Comparison of ENCODE assay signal across 8 cellular contexts in genomic region chr10:67883710-67884312, GRCh38. TPM values are rescaled to one million over a fixed set of nuclear protein-coding genes. Genes with fewer than 3 reads are reported as not detected.
DNase-seq lines count a peak whose midpoint lies in the region; ATAC-seq, FAIRE-seq and TF ChIP-seq lines count a peak whose summit lies in the region.

No MANE protein-coding gene starts in this region.

- peak overlapping the region; percentile 93 for H3K4me2 ChIP-seq in K562 (ENCODE audit: insufficient read depth, low read length)

- DNase-seq in heart right ventricle (peak in 1 of 2 donors; percentile 5), cardiac septum (ENCODE audit: low spot score) (no peak), K562 (ENCODE audit: extremely low read depth in 1 of 4, low spot score in 3 of 4) (peak in 1 of 4 experiments; percentile 24), left lung (no peak), tibial nerve (ENCODE audit: low spot score in 2 of 2) (peak in 1 of 2 donors; percentile 30), ureter (ENCODE audit: low spot score) (no peak), cortex of kidney (lab: John Stamatoyannopoulos, UW) (no peak), NCI-H1048 (lab: John Stamatoyannopoulos, UW) (no peak)

- no peak for TF ChIP-seq POLR2A in K562 (conservative IDR thresholded peaks at IDR 0.05)
- TF ChIP-seq POLR2A in tibial nerve (IDR thresholded peaks at IDR 0.05), result no peak

- TF ChIP-seq CTCF in heart right ventricle (IDR thresholded peaks at IDR 0.05), result no peak
- TF ChIP-seq CTCF in K562 (IDR thresholded peaks at IDR 0.05 in 2 of 3, conservative IDR thresholded peaks at IDR 0.05 in 1 of 3; ENCODE audit: insufficient read depth in 2 of 3, low read depth in 1 of 3, low read length in 3 of 3), result no peak
- TF ChIP-seq CTCF in left lung (IDR thresholded peaks at IDR 0.05), result no peak
- TF ChIP-seq CTCF in tibial nerve (IDR thresholded peaks at IDR 0.05), result no peak

- H3K9ac ChIP-seq in K562 (ENCODE audit: insufficient read depth in 1 of 2, low read depth in 2 of 2, low read length in 2 of 2), result peak overlapping the region; percentile 79 to 91

- peaks cover 0 to 23% (median 13%) of the 10 kb centered on the region in 9 donors for H3K36me3 ChIP-seq in heart right ventricle
- peaks cover 20% of the 10 kb centered on the region for H3K36me3 ChIP-seq in K562 (ENCODE audit: control insufficient read depth, insufficient read depth, low read length)
- peaks cover 0 to 22% of the 10 kb centered on the region in 2 donors for H3K36me3 ChIP-seq in left lung
- peaks cover 0 to 21% (median 7%) of the 10 kb centered on the region in 3 donors for H3K36me3 ChIP-seq in tibial nerve

- H3K9me3 ChIP-seq in heart right ventricle, result no peaks in the 10 kb centered on the region
- no peaks in the 10 kb centered on the region for H3K9me3 ChIP-seq in K562 (replicated peaks; ENCODE audit: control insufficient read depth, insufficient read depth, low read depth, low read length)
- H3K9me3 ChIP-seq in left lung, result no peaks in the 10 kb centered on the region
- no peaks in the 10 kb centered on the region for H3K9me3 ChIP-seq in tibial nerve

- H3K4me1 ChIP-seq in heart right ventricle, result peaks cover 0 to 36% (median 23%) of the 10 kb centered on the region in 9 donors
- H3K4me1 ChIP-seq in K562 (replicated peaks in 1 of 2; ENCODE audit: control insufficient read depth in 2 of 2, insufficient read depth in 2 of 2, low read length in 2 of 2), result peaks cover 9 to 16% of the 10 kb centered on the region in 2 experiments; a peak in 4 of 5 replicates
- H3K4me1 ChIP-seq in left lung, result peaks cover 11 to 21% of the 10 kb centered on the region in 2 donors
- peaks cover 0 to 35% (median 15%) of the 10 kb centered on the region in 4 donors for H3K4me1 ChIP-seq in tibial nerve

- H3K79me2 ChIP-seq in K562 (ENCODE audit: control insufficient read depth, insufficient read depth, low read length), result peaks cover 40% of the 10 kb centered on the region

- intact Hi-C loops in heart right ventricle (cut with DNase I) (loop anchor here in 3 of 10 donors (1.0 to 10.0 kb wide), 6 partner anchors 29 to 451 kb away; partner anchors contain the start of genes HERC4 (in 2 of the 3), HNRNPH3 (in 2 of the 3) and PBLD (in 2 of the 3)), cardiac septum (cut with DNase I) (loop anchor here (1.0 to 10.0 kb wide), 2 partner anchors 190 to 441 kb away; no protein-coding TSS in a partner anchor), K562 (cut with micrococcal nuclease) (loop anchor here (10.0 kb wide), 1 partner anchor 191 kb away; the partner anchor contains the start of gene HERC4), left lung (cut with DNase I) (no loop called here)

- POLR2A ChIA-PET in K562 (lab: Yijun Ruan, JAX), result interaction anchor here (0.7 to 2.1 kb wide), 11 partner anchors 8 to 1064 kb away, joined by 3 to 10 read pairs (median 4); partner anchors contain the start of genes HNRNPH3 and PBLD

- TSS peak; percentile 94 for BruUV-seq in K562 (replicated peaks; lab: Mats Ljungman, UMichigan)

- WGBS in heart right ventricle, 2 donors, result 18 to 23% methylated on average over 13 of the region's 13 CpGs
- WGBS in K562 (ENCODE audit: insufficient coverage, low coverage, missing lambda C conversion rate), result 15% methylated on average over 13 of the region's 13 CpGs
- WGBS in tibial nerve, 2 donors, result 21 to 23% methylated on average over 13 of the region's 13 CpGs

- H3K4me3 ChIP-seq in heart right ventricle, result peak overlapping the region; percentile 2 to 92 (median 80)
- H3K4me3 ChIP-seq in K562, result peak overlapping the region; percentile 72
- H3K4me3 ChIP-seq in left lung, result peak overlapping the region; percentile 52 to 77
- H3K4me3 ChIP-seq in tibial nerve, result peak overlapping the region; percentile 59 to 96 (median 73)

- H3K9me1 ChIP-seq in K562 (ENCODE audit: control insufficient read depth, insufficient read depth, low read length), result no peaks in the 10 kb centered on the region

- peak in 3 of 8 donors; percentile 4 to 40 (median 18) for ATAC-seq in heart right ventricle
- ATAC-seq in K562, result no peak
- peak; percentile 42 for ATAC-seq in left lung

- TF ChIP-seq EP300 in K562 (IDR thresholded peaks at IDR 0.05; ENCODE audit: low read length) (no peak), tibial nerve (IDR thresholded peaks at IDR 0.05) (no peak)

- TF ChIP-seq RAD21 in K562 (CRISPR knock-in tag; conservative IDR thresholded peaks at IDR 0.05 in 1 of 2, IDR thresholded peaks at IDR 0.05 in 1 of 2), result no peak

- H4K20me1 ChIP-seq in K562 (replicated peaks; ENCODE audit: control insufficient read depth, insufficient read depth, low read length), result no peaks in the 10 kb centered on the region

- H3K27me3 ChIP-seq in heart right ventricle (no peaks in the 10 kb centered on the region), K562 (ENCODE audit: control insufficient read depth in 2 of 2, insufficient read depth in 2 of 2, low read length in 2 of 2) (no peaks in the 10 kb centered on the region), left lung (no peaks in the 10 kb centered on the region), tibial nerve (no peaks in the 10 kb centered on the region)

- peak overlapping the region; percentile 84 to 99 (median 94) for H3K27ac ChIP-seq in heart right ventricle
- peak overlapping the region; percentile 92 for H3K27ac ChIP-seq in K562 (ENCODE audit: extremely low read depth, low read depth, low read length)
- peak overlapping the region; percentile 96 to 98 for H3K27ac ChIP-seq in left lung
- peak overlapping the region; percentile 91 to 98 (median 97) for H3K27ac ChIP-seq in tibial nerve

- FAIRE-seq in K562 (lab: Jason Lieb, UNC), result no peak

- CTCF ChIA-PET in K562 (lab: Yijun Ruan, JAX; ENCODE audit: low intra/inter-chr PET ratio), result no interaction called here

- peak overlapping the region; percentile 98 for H2AFZ ChIP-seq in K562 (ENCODE audit: low read depth, low read length)

- in situ Hi-C loops in K562 (cut with MboI), result no loop called here

TF ChIP-seq in K562, 482 proteins besides CTCF, POLR2A, EP300 and RAD21 (continues in another document):
- no peak for TF ChIP-seq SAP30 (IDR thresholded peaks at IDR 0.05; ENCODE audit: borderline replicate concordance, insufficient read depth, low read depth, low read length, poor library complexity, severe bottlenecking)
- no peak for TF ChIP-seq ZNF282 (CRISPR knock-in tag; IDR thresholded peaks at IDR 0.05)
- no peak for TF ChIP-seq ZNF445 (CRISPR knock-in tag; IDR thresholded peaks at IDR 0.05; ENCODE audit: low read depth)
- TF ChIP-seq FOXJ2 (tag; IDR thresholded peaks at IDR 0.05), result no peak
- peak; percentile 49; the same call in 1 of the 2 replicates for TF ChIP-seq ZNF584 (CRISPR knock-in tag; IDR thresholded peaks at IDR 0.05; ENCODE audit: low read depth)
- TF ChIP-seq ADNP (tag; IDR thresholded peaks at IDR 0.05), result peak; percentile 81; the same call in 1 of the 2 replicates
- no peak for TF ChIP-seq NRF1 (conservative IDR thresholded peaks at IDR 0.05 in 1 of 2, IDR thresholded peaks at IDR 0.05 in 1 of 2)
- TF ChIP-seq CHD4 (IDR thresholded peaks at IDR 0.05; ENCODE audit: insufficient read depth, insufficient replicate concordance, low read depth, low read length, poor library complexity, severe bottlenecking), result peak; percentile 20

RNA-seq across cellular contexts. Expression of gene SIRT1, which starts 0.6 kb away (rescaled TPM):
- total RNA-seq in heart right ventricle, result 10 to 100 TPM in 9 of 10 donors, 1 to 10 TPM in 1; 9.9 to 18.0 (median 14.0) TPM
- 1 to 10 TPM; 4.9 to 8.9 TPM for polyA plus RNA-seq in heart right ventricle
- 16.1 TPM for total RNA-seq in cardiac septum
- total RNA-seq in K562 (2011; cell fraction: chromatin; rRNA removed; ENCODE audit: low replicate concordance), result 9.5 and 26.7 TPM in 2 replicates
- 5.5 and 7.5 TPM in 2 replicates for total RNA-seq in K562 (2011; cell fraction: nucleolus; rRNA removed)
- total RNA-seq in K562 (2011; cell fraction: nucleoplasm; rRNA removed), result 10.4 and 18.1 TPM in 2 replicates
- 13.2 and 13.6 TPM in 2 replicates for total RNA-seq in K562 (2014; rRNA removed)
- total RNA-seq in K562 (2014; rRNA removed; fragmentation: Illumina TruSeq; extraction: Trizol), result 21.6 and 23.2 TPM in 2 replicates
- total RNA-seq in K562 (2015; rRNA removed; fragmentation: Illumina TruSeq; extraction: Trizol), result 18.6 and 19.9 TPM in 2 replicates
- total RNA-seq in K562 (2021), result 20.9 and 25.8 TPM in 2 replicates
- polyA plus RNA-seq in K562 (2011; rRNA removed), result 13.5 and 17.2 TPM in 2 replicates
- polyA plus RNA-seq in K562 (2011; cell fraction: cytosol; rRNA removed), result 2.7 and 6.2 TPM in 2 replicates
- polyA plus RNA-seq in K562 (2011; cell fraction: nucleus; rRNA removed), result 4.8 and 5.7 TPM in 2 replicates
- polyA plus RNA-seq in K562 (2012), result 14.0 and 15.7 TPM in 2 replicates
- polyA plus RNA-seq in K562 (2014; fragmentation: Illumina TruSeq; extraction: Trizol), result 22.3 and 25.8 TPM in 2 replicates
- 1 to 10 TPM; 7.8 to 8.8 TPM for polyA plus RNA-seq in K562 (2014; fragmentation: Nextera tagmentation; extraction: Ambion mirVana)
- 18.2 and 19.1 TPM in 2 replicates for polyA plus RNA-seq in K562 (2014; rRNA removed)
- 14.2 and 15.7 TPM in 2 replicates for polyA minus RNA-seq in K562 (2011; rRNA and poly(A)+ RNA removed)
- polyA minus RNA-seq in K562 (2011; cell fraction: cytosol; rRNA and poly(A)+ RNA removed), result 6.1 and 7.1 TPM in 2 replicates
- polyA minus RNA-seq in K562 (2011; cell fraction: nucleus; rRNA and poly(A)+ RNA removed), result 3.9 and 7.0 TPM in 2 replicates
- 10 to 100 TPM; 17.5 to 17.8 TPM for total RNA-seq in left lung
- total RNA-seq in tibial nerve, result 10 to 100 TPM; 23.4 to 42.8 (median 35.3) TPM
- total RNA-seq in ureter, result 23.5 TPM

RNA-seq across cellular contexts. Expression of gene DNAJC12, which starts 45.8 kb away (rescaled TPM):
- 10 to 100 TPM in 1 of 10 donors, 1 to 10 TPM in 9; 3.5 to 12.2 (median 5.1) TPM for total RNA-seq in heart right ventricle
- 1 to 10 TPM; 1.4 to 4.5 TPM for polyA plus RNA-seq in heart right ventricle
- 4.0 TPM for total RNA-seq in cardiac septum
- total RNA-seq in K562 (2011; cell fraction: chromatin; rRNA removed; ENCODE audit: low replicate concordance), result 1.6 and 6.8 TPM in 2 replicates
- total RNA-seq in K562 (2011; cell fraction: nucleolus; rRNA removed), result 1.7 and 2.5 TPM in 2 replicates
- total RNA-seq in K562 (2011; cell fraction: nucleoplasm; rRNA removed), result 2.4 and 4.7 TPM in 2 replicates
- 41.6 and 46.5 TPM in 2 replicates for total RNA-seq in K562 (2014; rRNA removed)
- total RNA-seq in K562 (2014; rRNA removed; fragmentation: Illumina TruSeq; extraction: Trizol), result 68.5 and 79.7 TPM in 2 replicates
- 32.3 and 34.4 TPM in 2 replicates for total RNA-seq in K562 (2015; rRNA removed; fragmentation: Illumina TruSeq; extraction: Trizol)
- total RNA-seq in K562 (2021), result 37.0 and 42.4 TPM in 2 replicates
- 7.4 and 7.7 TPM in 2 replicates for polyA plus RNA-seq in K562 (2011; rRNA removed)
- 1.1 and 3.8 TPM in 2 replicates for polyA plus RNA-seq in K562 (2011; cell fraction: cytosol; rRNA removed)
- polyA plus RNA-seq in K562 (2011; cell fraction: nucleus; rRNA removed), result 0.51 and 1.2 TPM in 2 replicates
- polyA plus RNA-seq in K562 (2012), result 30.3 and 94.1 TPM in 2 replicates
- polyA plus RNA-seq in K562 (2014; fragmentation: Illumina TruSeq; extraction: Trizol), result 88.4 and 90.9 TPM in 2 replicates
- polyA plus RNA-seq in K562 (2014; fragmentation: Nextera tagmentation; extraction: Ambion mirVana), result 10 to 100 TPM; 92.2 to 95.9 TPM
- polyA plus RNA-seq in K562 (2014; rRNA removed), result 54.4 and 74.3 TPM in 2 replicates
- polyA minus RNA-seq in K562 (2011; rRNA and poly(A)+ RNA removed), result 1.9 and 3.2 TPM in 2 replicates
- polyA minus RNA-seq in K562 (2011; cell fraction: cytosol; rRNA and poly(A)+ RNA removed), result 1.7 and 2.1 TPM in 2 replicates
- polyA minus RNA-seq in K562 (2011; cell fraction: nucleus; rRNA and poly(A)+ RNA removed), result 0.40 and 1.1 TPM in 2 replicates
- total RNA-seq in left lung, result 1 to 10 TPM; 2.4 to 3.3 TPM
- total RNA-seq in tibial nerve, result 1 to 10 TPM; 1.2 to 5.4 (median 3.3) TPM
- 1.8 TPM for total RNA-seq in ureter

Comparison
In these comparisons a context has a peak if more than half of its experiments do, and no peak if none do; other contexts are left out.
1. intact Hi-C loops: an anchor here in cardiac septum (1.0 to 10.0 kb wide) and K562 (10.0 kb wide); none called in left lung.